Comparison of ENCODE assay signal across 13 cellular contexts in genomic region chr4:158006973-158007372, GRCh38.
DNase-seq lines count a peak whose midpoint lies in the region; ATAC-seq, FAIRE-seq and TF ChIP-seq lines count a peak whose summit lies in the region.
"Had no signal": no experiment of that assay in that cellular context is flagged by ENCODE, and none has a peak within 500 bp of the region (broad histone marks: within the 10 kb centered on the region; RNA-seq: fewer than 3 reads in every experiment).

No MANE protein-coding gene starts in this region.

- no peaks in the 10 kb centered on the region for H3K27me3 ChIP-seq in K562 (ENCODE audit: control insufficient read depth in 2 of 2, insufficient read depth in 2 of 2, low read length in 2 of 2)
- no peaks in the 10 kb centered on the region for H3K27me3 ChIP-seq in H9 (ENCODE audit: insufficient read depth, low read length)

- DNase-seq in EH (ENCODE audit: low read depth) (peak; percentile 18), K562 (ENCODE audit: extremely low read depth in 1 of 4, low spot score in 3 of 4) (no peak), left cardiac atrium (no peak), renal cortical epithelial cell (ENCODE audit: low read depth) (peak; percentile 62), H9 (no peak)
- no peak for DNase-seq in naive thymus-derived CD8-positive, alpha-beta T cell
- DNase-seq: activated CD4-positive, CD25-positive, alpha-beta regulatory T cell treated with anti-CD3 and anti-CD28 coated beads, Interleukin-2, amount 50 U/mL, for 72 hours; amygdala; occipital lobe; PC-9; T-cell had no signal

- no TSS peak for BruUV-seq in K562 (replicated peaks; lab: Mats Ljungman, UMichigan)

- no peak overlapping the region for H2BK20ac ChIP-seq in H9 (ENCODE audit: low read depth, low read length, poor library complexity, severe bottlenecking)

- H3K18ac ChIP-seq in H9 (ENCODE audit: insufficient read length, low read depth, low read length): no peak overlapping the region

- H2BK5ac ChIP-seq in H9 (ENCODE audit: insufficient read length, low read length): no peak overlapping the region

- H3K9me3 Mint-ChIP-seq in naive thymus-derived CD8-positive, alpha-beta T cell: peaks cover 0 to 3% (median 0%) of the 10 kb centered on the region in 9 donors
- H3K9me3 Mint-ChIP-seq in H9: no peaks in the 10 kb centered on the region
- H3K9me3 Mint-ChIP-seq: T-cell had no signal

- no peak overlapping the region for H3K56ac ChIP-seq in H9 (ENCODE audit: insufficient read length, low read depth, low read length)

- H4K5ac ChIP-seq in H9 (ENCODE audit: insufficient read length, low read depth, low read length): no peak overlapping the region

- no peak overlapping the region for H3T11ph ChIP-seq in H9 (ENCODE audit: low read length)

- no peaks in the 10 kb centered on the region for H3K79me1 ChIP-seq in H9 (ENCODE audit: insufficient read depth, low read depth, low read length, poor library complexity, severe bottlenecking)

- TF ChIP-seq CTCF in K562 (IDR thresholded peaks at IDR 0.05 in 2 of 3, conservative IDR thresholded peaks at IDR 0.05 in 1 of 3; ENCODE audit: insufficient read depth in 2 of 3, low read depth in 1 of 3, low read length in 3 of 3): no peak
- TF ChIP-seq CTCF in H9 (conservative IDR thresholded peaks at IDR 0.05): no peak

- no peak overlapping the region for H2BK120ac ChIP-seq in H9 (ENCODE audit: low read depth, low read length, poor library complexity, severe bottlenecking)

- H3K23me2 ChIP-seq in H9 (ENCODE audit: insufficient read length, low read depth, low read length, poor library complexity, severe bottlenecking): no peaks in the 10 kb centered on the region

- H3K9me3 ChIP-seq in K562 (replicated peaks; ENCODE audit: control insufficient read depth, insufficient read depth, low read depth, low read length) (no peaks in the 10 kb centered on the region), H9 (ENCODE audit: control insufficient read depth, low read depth, low read length) (no peaks in the 10 kb centered on the region)

- no peak overlapping the region for H3K23ac ChIP-seq in H9 (ENCODE audit: insufficient read length, low read depth, low read length)

- H3K4me2 ChIP-seq in K562 (ENCODE audit: insufficient read depth, low read length): no peak overlapping the region
- H3K4me2 ChIP-seq in H9 (ENCODE audit: insufficient read depth, insufficient read length, low read length): no peak overlapping the region
- H3K4me2 ChIP-seq: PC-9 had no signal

- H4K8ac ChIP-seq in H9 (replicated peaks; ENCODE audit: insufficient read length, low read depth, low read length): no peak overlapping the region

- H3K9ac ChIP-seq in K562 (ENCODE audit: insufficient read depth in 1 of 2, low read depth in 2 of 2, low read length in 2 of 2): no peak overlapping the region
- H3K9ac ChIP-seq in H9 (ENCODE audit: extremely low read depth, insufficient read length, low read length): no peak overlapping the region

- no peak overlapping the region for H3K27ac ChIP-seq in K562 (ENCODE audit: extremely low read depth, low read depth, low read length)
- no peak overlapping the region for H3K27ac ChIP-seq in H9 (ENCODE audit: insufficient read length, low read depth, low read length)
- H3K27ac ChIP-seq: PC-9 had no signal

- H3K9me1 ChIP-seq in K562 (ENCODE audit: control insufficient read depth, insufficient read depth, low read length): no peaks in the 10 kb centered on the region

- no peaks in the 10 kb centered on the region for H3K36me3 Mint-ChIP-seq in naive thymus-derived CD8-positive, alpha-beta T cell
- H3K36me3 Mint-ChIP-seq in H9 (ENCODE audit: insufficient read depth in 1 of 3, low read depth in 3 of 3): no peaks in the 10 kb centered on the region
- H3K36me3 Mint-ChIP-seq: T-cell had no signal

- POLR2A ChIA-PET in K562 (lab: Yijun Ruan, JAX): no interaction called here
- POLR2A ChIA-PET in naive thymus-derived CD8-positive, alpha-beta T cell (lab: Charles Lee): no interaction called here

- peaks cover 0 to 7% (median 3%) of the 10 kb centered on the region in 5 donors for H3K27me3 Mint-ChIP-seq in naive thymus-derived CD8-positive, alpha-beta T cell
- no peaks in the 10 kb centered on the region for H3K27me3 Mint-ChIP-seq in H9 (ENCODE audit: low read depth)

- H3K4me1 Mint-ChIP-seq in naive thymus-derived CD8-positive, alpha-beta T cell: no peaks in the 10 kb centered on the region
- H3K4me1 Mint-ChIP-seq in H9: 0 out of 4 replicates have a peak, but pooled peaks cover 4% of the 10 kb centered on the region in 2 experiments
- H3K4me1 Mint-ChIP-seq: T-cell had no signal

- no peak overlapping the region for H2AFZ ChIP-seq in K562 (ENCODE audit: low read depth, low read length)
- H2AFZ ChIP-seq in H9 (ENCODE audit: low read length): no peak overlapping the region
- H2AFZ ChIP-seq: PC-9 had no signal

- TF ChIP-seq EP300 in K562 (IDR thresholded peaks at IDR 0.05; ENCODE audit: low read length): no peak

- TF ChIP-seq POLR2A in K562 (conservative IDR thresholded peaks at IDR 0.05): no peak

- H3K4me3 Mint-ChIP-seq in naive thymus-derived CD8-positive, alpha-beta T cell: no peak overlapping the region
- no peak overlapping the region for H3K4me3 Mint-ChIP-seq in H9
- H3K4me3 Mint-ChIP-seq: T-cell had no signal

- H3K4me3 ChIP-seq in K562: no peak overlapping the region
- H3K4me3 ChIP-seq: PC-9 had no signal

- ATAC-seq in K562 (no peak), left cardiac atrium (peak; percentile 57 to 70), HG03039 (IDR thresholded peaks at IDR 0.05; ENCODE audit: unreplicated experiment) (no peak), GM18517 (IDR thresholded peaks at IDR 0.05; ENCODE audit: unreplicated experiment) (no peak)
- ATAC-seq in naive thymus-derived CD8-positive, alpha-beta T cell: no peak
- ATAC-seq: T-cell had no signal

- H2AK5ac ChIP-seq in H9 (ENCODE audit: insufficient read length, low read length): no peak overlapping the region

- H2BK12ac ChIP-seq in H9 (ENCODE audit: insufficient read length, low read depth, low read length): no peak overlapping the region

- H3K14ac ChIP-seq in H9 (ENCODE audit: insufficient read depth, low read length): no peak overlapping the region

- H3K4me1 ChIP-seq in K562 (replicated peaks in 1 of 2; ENCODE audit: control insufficient read depth in 2 of 2, insufficient read depth in 2 of 2, low read length in 2 of 2) (no peaks in the 10 kb centered on the region), H9 (ENCODE audit: insufficient read depth, low read length) (no peaks in the 10 kb centered on the region)

- FAIRE-seq in K562 (lab: Jason Lieb, UNC): no peak

- CTCF ChIA-PET in K562 (lab: Yijun Ruan, JAX; ENCODE audit: low intra/inter-chr PET ratio): no interaction called here

- no peaks in the 10 kb centered on the region for H3K36me3 ChIP-seq in K562 (ENCODE audit: control insufficient read depth, insufficient read depth, low read length)

- H3K27ac Mint-ChIP-seq in naive thymus-derived CD8-positive, alpha-beta T cell: no peak overlapping the region
- H3K27ac Mint-ChIP-seq in H9: no peak overlapping the region
- H3K27ac Mint-ChIP-seq: T-cell had no signal

- in situ Hi-C loops in K562 (cut with MboI): no loop called here

- H4K20me1 ChIP-seq in K562 (replicated peaks; ENCODE audit: control insufficient read depth, insufficient read depth, low read length) (no peaks in the 10 kb centered on the region), H9 (ENCODE audit: control insufficient read depth, insufficient read depth, insufficient read length) (no peaks in the 10 kb centered on the region)

- TF ChIP-seq RAD21 in K562 (CRISPR knock-in tag; conservative IDR thresholded peaks at IDR 0.05 in 1 of 2, IDR thresholded peaks at IDR 0.05 in 1 of 2): no peak

- intact Hi-C loops in K562 (cut with micrococcal nuclease) (no loop called here), left cardiac atrium (cut with DNase I) (no loop called here)

- H4K91ac ChIP-seq in H9 (ENCODE audit: insufficient read length, low read depth, low read length): no peak overlapping the region

- no peak overlapping the region for H2BK15ac ChIP-seq in H9 (ENCODE audit: low read depth, low read length)

- no peak overlapping the region for H3K4ac ChIP-seq in H9 (ENCODE audit: low read depth, low read length)

- H3K79me2 ChIP-seq in K562 (ENCODE audit: control insufficient read depth, insufficient read depth, low read length) (no peaks in the 10 kb centered on the region), H9 (ENCODE audit: insufficient read depth, low read length) (no peaks in the 10 kb centered on the region)

TF ChIP-seq in K562, 482 proteins besides CTCF, POLR2A, EP300 and RAD21:
- TF ChIP-seq NR3C1 (CRISPR knock-in tag; IDR thresholded peaks at IDR 0.05) (no peak), RFX1 (IDR thresholded peaks at IDR 0.05) (peak; percentile 40), E2F3 (CRISPR knock-in tag; IDR thresholded peaks at IDR 0.05) (no peak)
TF ChIP-seq in K562: peak in this region for 1.

Comparison
In these comparisons a context has a peak if more than half of its experiments do, and no peak if none do; other contexts are left out.
1. DNase-seq: peak in EH (single experiment) and renal cortical epithelial cell (single experiment); none in K562 (0 of 4), left cardiac atrium (single experiment), naive thymus-derived CD8-positive, alpha-beta T cell (0 of 10) and H9 (single experiment).
2. ATAC-seq: peak in left cardiac atrium (2 of 2); none in K562 (single experiment), naive thymus-derived CD8-positive, alpha-beta T cell (0 of 2), HG03039 (single experiment) and GM18517 (single experiment).